In the genomic region with DNA sequence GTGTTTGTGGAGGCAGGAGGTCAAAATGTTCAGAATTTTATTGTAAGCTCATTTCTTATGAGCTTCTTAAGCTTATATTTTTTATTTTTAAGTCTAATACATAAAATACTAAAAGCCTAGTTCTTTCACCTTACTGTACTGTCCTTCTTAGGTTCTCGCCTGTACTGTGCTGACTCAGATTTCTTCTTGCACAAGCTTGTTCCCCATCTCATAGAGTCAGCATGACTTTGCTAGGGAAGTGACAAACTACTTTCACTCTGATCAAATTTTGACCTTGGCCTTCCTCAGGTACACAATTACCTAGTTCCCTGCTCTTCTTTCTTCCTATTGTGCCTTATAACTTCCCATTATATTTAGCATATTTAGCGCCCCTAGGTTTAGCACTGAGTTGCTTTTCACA, we compare ENCODE assay signal across 21 cellular contexts.
DNase-seq lines count a peak whose midpoint lies in the region; ATAC-seq and TF ChIP-seq lines count a peak whose summit lies in the region.
"Had no signal": no experiment of that assay in that cellular context is flagged by ENCODE, and none has a peak within 500 bp of the region (broad histone marks: within the 10 kb centered on the region; RNA-seq: fewer than 3 reads in every experiment).

No MANE protein-coding gene starts in this region.

- no peaks in the 10 kb centered on the region for H3K9me3 ChIP-seq in naive thymus-derived CD4-positive, alpha-beta T cell (ENCODE audit: control insufficient read depth in 2 of 3, low read length in 3 of 3)
- H3K9me3 ChIP-seq: HAP-1 had no signal

- H3K4me1 Mint-ChIP-seq in naive thymus-derived CD4-positive, alpha-beta T cell: no peaks in the 10 kb centered on the region
- no peaks in the 10 kb centered on the region for H3K4me1 Mint-ChIP-seq in progenitor cell of endocrine pancreas (ENCODE audit: low read depth)
- H3K4me1 Mint-ChIP-seq: CD8-positive, alpha-beta memory T cell had no signal

- TF ChIP-seq CTCF in HL-60 (IDR thresholded peaks at IDR 0.05; ENCODE audit: insufficient read depth, low read length) (no peak), epithelial cell of esophagus (IDR thresholded peaks at IDR 0.05; ENCODE audit: insufficient read depth, low read depth, low read length, missing control alignments) (no peak), progenitor cell of endocrine pancreas (IDR thresholded peaks at IDR 0.05; ENCODE audit: unreplicated experiment) (no peak)

- H3K27me3 ChIP-seq in HL-60 (ENCODE audit: insufficient read depth, poor library complexity, severe bottlenecking): no peaks in the 10 kb centered on the region
- no peaks in the 10 kb centered on the region for H3K27me3 ChIP-seq in naive thymus-derived CD4-positive, alpha-beta T cell (ENCODE audit: control insufficient read depth in 2 of 2, insufficient read depth in 2 of 2, low read length in 2 of 2)
- H3K27me3 ChIP-seq: BLaER1 had no signal

- no peak overlapping the region for H3K27ac Mint-ChIP-seq in naive thymus-derived CD4-positive, alpha-beta T cell
- H3K27ac Mint-ChIP-seq in progenitor cell of endocrine pancreas: no peak overlapping the region
- H3K27ac Mint-ChIP-seq: CD14-positive monocyte had no signal

- CTCF ChIA-PET in naive thymus-derived CD4-positive, alpha-beta T cell (lab: Charles Lee): no interaction called here

- H3K4me3 Mint-ChIP-seq in naive thymus-derived CD4-positive, alpha-beta T cell: no peak overlapping the region
- no peak overlapping the region for H3K4me3 Mint-ChIP-seq in progenitor cell of endocrine pancreas (ENCODE audit: low read depth)
- H3K4me3 Mint-ChIP-seq: CD14-positive monocyte; CD8-positive, alpha-beta memory T cell had no signal

- H3K9me3 Mint-ChIP-seq in naive thymus-derived CD4-positive, alpha-beta T cell: peaks cover 0 to 19% (median 5%) of the 10 kb centered on the region in 11 donors
- H3K9me3 Mint-ChIP-seq in progenitor cell of endocrine pancreas (ENCODE audit: low read depth): peaks cover 50% of the 10 kb centered on the region

- DNase-seq in NOMO-1 treated with DMSO at 0.1 percent for 48 hours (lab: John Stamatoyannopoulos, UW; ENCODE audit: unreplicated experiment) (peak; percentile 10), NOMO-1 (lab: John Stamatoyannopoulos, UW; ENCODE audit: unreplicated experiment in 2 of 2) (no peak), HL-60 (ENCODE audit: low read depth in 1 of 2, low spot score in 1 of 2) (peak; percentile 4 to 28), epithelial cell of esophagus (ENCODE audit: low read depth) (peak; percentile 53), progenitor cell of endocrine pancreas (ENCODE audit: low spot score, unreplicated experiment) (no peak), NCI-H446 treated with DMSO at 0.1 percent for 48 hours (lab: John Stamatoyannopoulos, UW) (no peak)
- DNase-seq in naive thymus-derived CD4-positive, alpha-beta T cell: no peak
- DNase-seq: 8988T; CD8-positive, alpha-beta memory T cell; COR-L47; DMS 273 treated with DMSO at 0.1 percent for 48 hours; DMS53; DND-41; EL; GM23248; IMR-90 had no signal

- intact Hi-C loops in naive thymus-derived CD4-positive, alpha-beta T cell (cut with micrococcal nuclease): no loop called here

- POLR2A ChIA-PET in naive thymus-derived CD4-positive, alpha-beta T cell (lab: Charles Lee): no interaction called here

- no peak overlapping the region for H3K4me3 ChIP-seq in HL-60 (replicated peaks; ENCODE audit: insufficient read depth, low read length)
- no peak overlapping the region for H3K4me3 ChIP-seq in epithelial cell of esophagus (ENCODE audit: low read length)
- no peak overlapping the region for H3K4me3 ChIP-seq in naive thymus-derived CD4-positive, alpha-beta T cell (ENCODE audit: low read length)
- H3K4me3 ChIP-seq: BLaER1, GM12878, GM23248, HAP-1 had no signal

- ATAC-seq in naive thymus-derived CD4-positive, alpha-beta T cell: peak; percentile 56
- ATAC-seq in GM21576 (IDR thresholded peaks at IDR 0.05; ENCODE audit: unreplicated experiment): no peak
- ATAC-seq: GM12878 had no signal

- H3K27me3 Mint-ChIP-seq in naive thymus-derived CD4-positive, alpha-beta T cell: peaks cover 3 to 35% (median 32%) of the 10 kb centered on the region in 5 donors
- no peaks in the 10 kb centered on the region for H3K27me3 Mint-ChIP-seq in progenitor cell of endocrine pancreas

- no peaks in the 10 kb centered on the region for H3K36me3 ChIP-seq in naive thymus-derived CD4-positive, alpha-beta T cell (ENCODE audit: control insufficient read depth in 2 of 3, insufficient read depth in 3 of 3, low read length in 3 of 3)
- H3K36me3 ChIP-seq: BLaER1, HAP-1 had no signal

- H3K36me3 Mint-ChIP-seq in naive thymus-derived CD4-positive, alpha-beta T cell: peaks cover 0 to 4% (median 0%) of the 10 kb centered on the region in 5 donors
- peaks cover 17% of the 10 kb centered on the region for H3K36me3 Mint-ChIP-seq in progenitor cell of endocrine pancreas (ENCODE audit: insufficient read depth)
- H3K36me3 Mint-ChIP-seq: CD14-positive monocyte; CD8-positive, alpha-beta memory T cell had no signal

- no peak overlapping the region for H3K27ac ChIP-seq in HL-60 (replicated peaks)
- no peak overlapping the region for H3K27ac ChIP-seq in naive thymus-derived CD4-positive, alpha-beta T cell (ENCODE audit: low read depth, low read length)
- H3K27ac ChIP-seq: BLaER1, GM23248 had no signal

- no peaks in the 10 kb centered on the region for H3K4me1 ChIP-seq in naive thymus-derived CD4-positive, alpha-beta T cell (ENCODE audit: control insufficient read depth in 2 of 2, insufficient read depth in 2 of 2, low read length in 2 of 2)
- H3K4me1 ChIP-seq: BLaER1, HAP-1 had no signal

Comparison
In these comparisons a context has a peak if more than half of its experiments do, and no peak if none do; other contexts are left out.
1. DNase-seq: peak in NOMO-1 treated with DMSO at 0.1 percent for 48 hours (single experiment), HL-60 (2 of 2) and epithelial cell of esophagus (single experiment); none in NOMO-1 (0 of 2), naive thymus-derived CD4-positive, alpha-beta T cell (0 of 9), progenitor cell of endocrine pancreas (single experiment) and NCI-H446 treated with DMSO at 0.1 percent for 48 hours (single experiment).